14 cellular contexts compared by ENCODE assay signal in genomic region chr3:49279376-49279775, GRCh38. TPM values are rescaled to one million over a fixed set of nuclear protein-coding genes. Genes with fewer than 3 reads are reported as not detected.
DNase-seq lines count a peak whose midpoint lies in the region; ATAC-seq and TF ChIP-seq lines count a peak whose summit lies in the region.
"Had no signal": no experiment of that assay in that cellular context is flagged by ENCODE, and none has a peak within 500 bp of the region (broad histone marks: within the 10 kb centered on the region; RNA-seq: fewer than 3 reads in every experiment).

No MANE protein-coding gene starts in this region.

- H3K4me1 ChIP-seq in esophagus squamous epithelium: peaks cover 3 to 45% (median 33%) of the 10 kb centered on the region in 3 donors
- peaks cover 11% of the 10 kb centered on the region for H3K4me1 ChIP-seq in rectal smooth muscle tissue (ENCODE audit: control insufficient read depth, insufficient read depth, low read length)

- H3K9ac ChIP-seq in rectal smooth muscle tissue (ENCODE audit: low read length): no peak overlapping the region

- no peak overlapping the region for H3K4me3 ChIP-seq in AG09309 (ENCODE audit: control insufficient read depth, low read depth, low read length)
- no peak overlapping the region for H3K4me3 ChIP-seq in esophagus squamous epithelium
- no peak overlapping the region for H3K4me3 ChIP-seq in rectal smooth muscle tissue (ENCODE audit: low read length)
- H3K4me3 ChIP-seq: right lobe of liver had no signal

- no peak for ATAC-seq in HG02884 (IDR thresholded peaks at IDR 0.05; ENCODE audit: unreplicated experiment)
- ATAC-seq in natural killer cell treated with Interleukin-12 subunit alpha and Interleukin-12 subunit beta and Interleukin-15 and Interleukin-18, amount 100 ng/mL, for 72 hours: no peak
- ATAC-seq: right lobe of liver had no signal

- H3K27me3 Mint-ChIP-seq in natural killer cell treated with Interleukin-12 subunit alpha and Interleukin-12 subunit beta and Interleukin-15 and Interleukin-18, amount 100 ng/mL, for 72 hours: no peaks in the 10 kb centered on the region
- H3K27me3 Mint-ChIP-seq: activated naive CD8-positive, alpha-beta T cell treated with anti-CD3 and anti-CD28 coated beads for 36 hours had no signal

- TF ChIP-seq CTCF in AG09309 (IDR thresholded peaks at IDR 0.05; ENCODE audit: control insufficient read depth, insufficient read depth, low read depth, low read length, missing control alignments): no peak
- no peak for TF ChIP-seq CTCF in esophagus squamous epithelium (IDR thresholded peaks at IDR 0.05)

- TF ChIP-seq POLR2A in esophagus squamous epithelium (IDR thresholded peaks at IDR 0.05): no peak

- no peaks in the 10 kb centered on the region for H3K9me3 ChIP-seq in esophagus squamous epithelium
- H3K9me3 ChIP-seq: right lobe of liver had no signal

- no peaks in the 10 kb centered on the region for H3K9me3 Mint-ChIP-seq in natural killer cell treated with Interleukin-12 subunit alpha and Interleukin-12 subunit beta and Interleukin-15 and Interleukin-18, amount 100 ng/mL, for 72 hours
- H3K9me3 Mint-ChIP-seq: activated naive CD8-positive, alpha-beta T cell treated with anti-CD3 and anti-CD28 coated beads for 36 hours; T-helper 2 cell treated with Interferon-gamma antibody and Interleukin-4, amounts not matched to agents 5 μg/mL and 100 μg/mL, for 36 hours had no signal

- H3K27ac ChIP-seq in esophagus squamous epithelium (peak overlapping the region; percentile 37 to 97 (median 86)), rectal smooth muscle tissue (ENCODE audit: low read depth, low read length) (peak overlapping the region; percentile 1)
- H3K27ac ChIP-seq: C4-2B, right lobe of liver had no signal

- H3K36me3 Mint-ChIP-seq in natural killer cell treated with Interleukin-12 subunit alpha and Interleukin-12 subunit beta and Interleukin-15 and Interleukin-18, amount 100 ng/mL, for 72 hours: peaks cover 6% of the 10 kb centered on the region

- H3K27me3 ChIP-seq in esophagus squamous epithelium (no peaks in the 10 kb centered on the region), rectal smooth muscle tissue (ENCODE audit: control insufficient read depth, insufficient read depth, low read length) (no peaks in the 10 kb centered on the region)
- H3K27me3 ChIP-seq: right lobe of liver had no signal

- no peak overlapping the region for H3K27ac Mint-ChIP-seq in natural killer cell treated with Interleukin-12 subunit alpha and Interleukin-12 subunit beta and Interleukin-15 and Interleukin-18, amount 100 ng/mL, for 72 hours
- H3K27ac Mint-ChIP-seq: activated naive CD8-positive, alpha-beta T cell treated with anti-CD3 and anti-CD28 coated beads for 36 hours; T-helper 2 cell treated with Interferon-gamma antibody and Interleukin-4, amounts not matched to agents 5 μg/mL and 100 μg/mL, for 36 hours had no signal

- no peak overlapping the region for H3K4me3 Mint-ChIP-seq in natural killer cell treated with Interleukin-12 subunit alpha and Interleukin-12 subunit beta and Interleukin-15 and Interleukin-18, amount 100 ng/mL, for 72 hours
- H3K4me3 Mint-ChIP-seq: activated naive CD8-positive, alpha-beta T cell treated with anti-CD3 and anti-CD28 coated beads for 36 hours; T-helper 2 cell treated with Interferon-gamma antibody and Interleukin-4, amounts not matched to agents 5 μg/mL and 100 μg/mL, for 36 hours had no signal

- DNase-seq in AG09309 (ENCODE audit: low read depth) (peak; percentile 45), LHCN-M2 (ENCODE audit: low read depth) (peak; percentile 38), esophagus squamous epithelium (lab: John Stamatoyannopoulos, UW) (no peak), inferior parietal cortex (ENCODE audit: extremely low spot score) (no peak), NCI-H1694 treated with DMSO at 0.1 percent for 48 hours (lab: John Stamatoyannopoulos, UW) (no peak)
- DNase-seq in natural killer cell treated with Interleukin-12 subunit alpha and Interleukin-12 subunit beta and Interleukin-15 and Interleukin-18, amount 100 ng/mL, for 72 hours (ENCODE audit: low spot score): no peak
- DNase-seq: activated naive CD8-positive, alpha-beta T cell treated with anti-CD3 and anti-CD28 coated beads for 36 hours; effector CD4-positive, alpha-beta T cell; NCI-H2171 treated with DMSO at 0.1 percent for 48 hours; right lobe of liver had no signal

- H3K4me1 Mint-ChIP-seq in natural killer cell treated with Interleukin-12 subunit alpha and Interleukin-12 subunit beta and Interleukin-15 and Interleukin-18, amount 100 ng/mL, for 72 hours (ENCODE audit: low read depth in 2 of 2): peaks cover 16 to 20% of the 10 kb centered on the region in 2 donors

- intact Hi-C loops in esophagus squamous epithelium (cut with DNase I): loop anchor here (10.0 kb wide), 1 partner anchor 105 kb away; the partner anchor contains the start of gene KLHDC8B

- H3K36me3 ChIP-seq in esophagus squamous epithelium (peaks cover 14 to 68% (median 21%) of the 10 kb centered on the region in 3 donors), rectal smooth muscle tissue (ENCODE audit: control insufficient read depth, insufficient read depth, low read length) (peaks cover 14% of the 10 kb centered on the region)

RNA-seq across cellular contexts. Expression of gene C3orf62, which starts 2.3 kb away (rescaled TPM):
- 0.71 and 1.3 TPM in 2 replicates for total RNA-seq in LHCN-M2 (2014; rRNA removed)
- polyA plus RNA-seq in LHCN-M2 (2012): 1.9 TPM
- 1 to 10 TPM; 1.8 to 3.6 (median 3.0) TPM for total RNA-seq in esophagus squamous epithelium
- 10 to 100 TPM; 10.7 to 18.1 TPM for total RNA-seq in natural killer cell treated with Interleukin-12 subunit alpha and Interleukin-12 subunit beta and Interleukin-15 and Interleukin-18, amount 100 ng/mL, for 72 hours

Comparison
In these comparisons a context has a peak if more than half of its experiments do, and no peak if none do; other contexts are left out.
1. DNase-seq: peak in AG09309 (single experiment) and LHCN-M2 (single experiment); none in esophagus squamous epithelium (single experiment), inferior parietal cortex (single experiment), natural killer cell treated with Interleukin-12 subunit alpha and Interleukin-12 subunit beta and Interleukin-15 and Interleukin-18, amount 100 ng/mL, for 72 hours (single experiment) and NCI-H1694 treated with DMSO at 0.1 percent for 48 hours (single experiment).